9 cellular contexts compared by ENCODE assay signal in genomic region chr17:7479139-7479388, GRCh38. TPM values are rescaled to one million over a fixed set of nuclear protein-coding genes. Genes with fewer than 3 reads are reported as not detected.
A peak's percentile ranks its signal among the peaks of the same experiment; 100 is the strongest.
DNase-seq lines count a peak whose midpoint lies in the region; ATAC-seq and TF ChIP-seq lines count a peak whose summit lies in the region.
"Had no signal": no experiment of that assay in that cellular context is flagged by ENCODE, and none has a peak within 500 bp of the region (broad histone marks: within the 10 kb centered on the region; RNA-seq: fewer than 3 reads in every experiment).

No MANE protein-coding gene starts in this region.

- DNase-seq in HL-60 (ENCODE audit: low read depth in 1 of 2, low spot score in 1 of 2) (no peak), Kasumi-1 (lab: John Stamatoyannopoulos, UW) (no peak), DMS79 treated with DMSO at 0.1 percent for 48 hours (lab: John Stamatoyannopoulos, UW) (no peak)
- DNase-seq in activated T-helper 1 cell treated with anti-CD3 and anti-CD28 coated beads, Interleukin-12 subunit alpha, Interleukin-12 subunit beta, Interleukin-2, Interleukin-4 antibody, amounts not matched to agents 30 ng/mL and 10 ng/mL and 1 ng/mL, durations not matched to agents 14 hours and 24 hours and 36 hours (ENCODE audit: low spot score) = no peak
- no peak for DNase-seq in stimulated activated effector memory CD8-positive, alpha-beta T cell treated with anti-CD3 and anti-CD28 coated beads, Interleukin-12 subunit alpha, Interleukin-12 subunit beta, amount 100 ng/mL, for 72 hours (ENCODE audit: low spot score in 2 of 2)

- no peaks in the 10 kb centered on the region for H3K27me3 Mint-ChIP-seq in activated T-helper 1 cell treated with anti-CD3 and anti-CD28 coated beads, Interleukin-12 subunit alpha, Interleukin-12 subunit beta, Interleukin-2, Interleukin-4 antibody, amounts not matched to agents 30 ng/mL and 10 ng/mL and 1 ng/mL, durations not matched to agents 14 hours and 24 hours and 36 hours (ENCODE audit: insufficient read depth)

- H3K4me1 Mint-ChIP-seq in activated T-helper 1 cell treated with anti-CD3 and anti-CD28 coated beads, Interleukin-12 subunit alpha, Interleukin-12 subunit beta, Interleukin-2, Interleukin-4 antibody, amounts not matched to agents 30 ng/mL and 10 ng/mL and 1 ng/mL, durations not matched to agents 14 hours and 24 hours and 36 hours (ENCODE audit: low read depth) = peaks cover 49% of the 10 kb centered on the region
- H3K4me1 Mint-ChIP-seq in stimulated activated effector memory CD8-positive, alpha-beta T cell treated with anti-CD3 and anti-CD28 coated beads, Interleukin-12 subunit alpha, Interleukin-12 subunit beta, amount 100 ng/mL, for 72 hours = peaks cover 68% of the 10 kb centered on the region

- H3K27me3 ChIP-seq in HL-60 (ENCODE audit: insufficient read depth, poor library complexity, severe bottlenecking) (no peaks in the 10 kb centered on the region), iPS-15b (ENCODE audit: control insufficient read depth, insufficient read depth, low read length) (no peaks in the 10 kb centered on the region)

- no peaks in the 10 kb centered on the region for H3K9me3 ChIP-seq in iPS-15b (ENCODE audit: control insufficient read depth, insufficient read depth, low read length)

- H3K36me3 Mint-ChIP-seq in activated T-helper 1 cell treated with anti-CD3 and anti-CD28 coated beads, Interleukin-12 subunit alpha, Interleukin-12 subunit beta, Interleukin-2, Interleukin-4 antibody, amounts not matched to agents 30 ng/mL and 10 ng/mL and 1 ng/mL, durations not matched to agents 14 hours and 24 hours and 36 hours (ENCODE audit: low read depth) = peaks cover 2% of the 10 kb centered on the region
- H3K36me3 Mint-ChIP-seq in stimulated activated effector memory CD8-positive, alpha-beta T cell treated with anti-CD3 and anti-CD28 coated beads, Interleukin-12 subunit alpha, Interleukin-12 subunit beta, amount 100 ng/mL, for 72 hours = peaks cover 59% of the 10 kb centered on the region

- H3K4me1 ChIP-seq in iPS-15b (ENCODE audit: control insufficient read depth, insufficient read depth, low read length) = peaks cover 13% of the 10 kb centered on the region

- no peak for TF ChIP-seq CTCF in HL-60 (IDR thresholded peaks at IDR 0.05; ENCODE audit: insufficient read depth, low read length)

- H3K4me3 ChIP-seq in HL-60 (replicated peaks; ENCODE audit: insufficient read depth, low read length) = peak overlapping the region; percentile 43
- H3K4me3 ChIP-seq in iPS-15b (ENCODE audit: low read depth, low read length) = peak overlapping the region; percentile 54

- H3K27ac Mint-ChIP-seq in activated T-helper 1 cell treated with anti-CD3 and anti-CD28 coated beads, Interleukin-12 subunit alpha, Interleukin-12 subunit beta, Interleukin-2, Interleukin-4 antibody, amounts not matched to agents 30 ng/mL and 10 ng/mL and 1 ng/mL, durations not matched to agents 14 hours and 24 hours and 36 hours = no peak overlapping the region
- peak overlapping the region; percentile 90 for H3K27ac Mint-ChIP-seq in stimulated activated effector memory CD8-positive, alpha-beta T cell treated with anti-CD3 and anti-CD28 coated beads, Interleukin-12 subunit alpha, Interleukin-12 subunit beta, amount 100 ng/mL, for 72 hours

- no peak for ATAC-seq in stimulated activated effector memory CD8-positive, alpha-beta T cell treated with anti-CD3 and anti-CD28 coated beads, Interleukin-12 subunit alpha, Interleukin-12 subunit beta, amount 100 ng/mL, for 72 hours
- ATAC-seq in HG03135 (IDR thresholded peaks at IDR 0.05; ENCODE audit: unreplicated experiment) = no peak
- ATAC-seq in GM21447 (IDR thresholded peaks at IDR 0.05; ENCODE audit: unreplicated experiment) = no peak

- H3K36me3 ChIP-seq in iPS-15b (ENCODE audit: control insufficient read depth, insufficient read depth, low read length) = no peaks in the 10 kb centered on the region

- peak overlapping the region; percentile 24 for H3K9ac ChIP-seq in iPS-15b (ENCODE audit: low read depth, low read length)

- peak overlapping the region; percentile 91 for H3K4me3 Mint-ChIP-seq in activated T-helper 1 cell treated with anti-CD3 and anti-CD28 coated beads, Interleukin-12 subunit alpha, Interleukin-12 subunit beta, Interleukin-2, Interleukin-4 antibody, amounts not matched to agents 30 ng/mL and 10 ng/mL and 1 ng/mL, durations not matched to agents 14 hours and 24 hours and 36 hours
- peak overlapping the region; percentile 100 for H3K4me3 Mint-ChIP-seq in stimulated activated effector memory CD8-positive, alpha-beta T cell treated with anti-CD3 and anti-CD28 coated beads, Interleukin-12 subunit alpha, Interleukin-12 subunit beta, amount 100 ng/mL, for 72 hours

- intact Hi-C loops in activated T-helper 1 cell treated with anti-CD3 and anti-CD28 coated beads, Interleukin-12 subunit alpha, Interleukin-12 subunit beta, Interleukin-2, Interleukin-4 antibody, amounts not matched to agents 30 ng/mL and 10 ng/mL and 1 ng/mL, durations not matched to agents 14 hours and 24 hours and 36 hours (cut with micrococcal nuclease) = loop anchor here (1.0 kb wide), 2 partner anchors 24 to 93 kb away; no protein-coding TSS in a partner anchor

- no peak overlapping the region for H3K27ac ChIP-seq in HL-60 (replicated peaks)

- no peaks in the 10 kb centered on the region for H3K9me3 Mint-ChIP-seq in activated T-helper 1 cell treated with anti-CD3 and anti-CD28 coated beads, Interleukin-12 subunit alpha, Interleukin-12 subunit beta, Interleukin-2, Interleukin-4 antibody, amounts not matched to agents 30 ng/mL and 10 ng/mL and 1 ng/mL, durations not matched to agents 14 hours and 24 hours and 36 hours
- no peaks in the 10 kb centered on the region for H3K9me3 Mint-ChIP-seq in stimulated activated effector memory CD8-positive, alpha-beta T cell treated with anti-CD3 and anti-CD28 coated beads, Interleukin-12 subunit alpha, Interleukin-12 subunit beta, amount 100 ng/mL, for 72 hours

RNA-seq across cellular contexts. Expression of gene ZBTB4, which starts 0.4 kb away (rescaled TPM):
- 15.1 and 16.0 TPM in 2 replicates for total RNA-seq in activated T-helper 1 cell treated with anti-CD3 and anti-CD28 coated beads, Interleukin-12 subunit alpha, Interleukin-12 subunit beta, Interleukin-2, Interleukin-4 antibody, amounts not matched to agents 30 ng/mL and 10 ng/mL and 1 ng/mL, durations not matched to agents 14 hours and 24 hours and 36 hours

RNA-seq across cellular contexts. Expression of gene SLC35G6, which starts 2.2 kb away (rescaled TPM):
- not detected in 2 replicates for total RNA-seq in activated T-helper 1 cell treated with anti-CD3 and anti-CD28 coated beads, Interleukin-12 subunit alpha, Interleukin-12 subunit beta, Interleukin-2, Interleukin-4 antibody, amounts not matched to agents 30 ng/mL and 10 ng/mL and 1 ng/mL, durations not matched to agents 14 hours and 24 hours and 36 hours
- total RNA-seq: dermis microvascular lymphatic vessel endothelial cell had no signal

RNA-seq across cellular contexts. Expression of gene POLR2A, which starts 5.1 kb away (rescaled TPM):
- total RNA-seq in activated T-helper 1 cell treated with anti-CD3 and anti-CD28 coated beads, Interleukin-12 subunit alpha, Interleukin-12 subunit beta, Interleukin-2, Interleukin-4 antibody, amounts not matched to agents 30 ng/mL and 10 ng/mL and 1 ng/mL, durations not matched to agents 14 hours and 24 hours and 36 hours = 221 and 223 TPM in 2 replicates

RNA-seq across cellular contexts. Expression of gene CHRNB1, which starts 34.2 kb away (rescaled TPM):
- 6.6 and 7.0 TPM in 2 replicates for total RNA-seq in activated T-helper 1 cell treated with anti-CD3 and anti-CD28 coated beads, Interleukin-12 subunit alpha, Interleukin-12 subunit beta, Interleukin-2, Interleukin-4 antibody, amounts not matched to agents 30 ng/mL and 10 ng/mL and 1 ng/mL, durations not matched to agents 14 hours and 24 hours and 36 hours

RNA-seq across cellular contexts. Expression of gene FGF11, which starts 39.8 kb away (rescaled TPM):
- 5.3 and 6.4 TPM in 2 replicates for total RNA-seq in activated T-helper 1 cell treated with anti-CD3 and anti-CD28 coated beads, Interleukin-12 subunit alpha, Interleukin-12 subunit beta, Interleukin-2, Interleukin-4 antibody, amounts not matched to agents 30 ng/mL and 10 ng/mL and 1 ng/mL, durations not matched to agents 14 hours and 24 hours and 36 hours
